ENCODE assay signal across 9 cellular contexts in the genomic region with DNA sequence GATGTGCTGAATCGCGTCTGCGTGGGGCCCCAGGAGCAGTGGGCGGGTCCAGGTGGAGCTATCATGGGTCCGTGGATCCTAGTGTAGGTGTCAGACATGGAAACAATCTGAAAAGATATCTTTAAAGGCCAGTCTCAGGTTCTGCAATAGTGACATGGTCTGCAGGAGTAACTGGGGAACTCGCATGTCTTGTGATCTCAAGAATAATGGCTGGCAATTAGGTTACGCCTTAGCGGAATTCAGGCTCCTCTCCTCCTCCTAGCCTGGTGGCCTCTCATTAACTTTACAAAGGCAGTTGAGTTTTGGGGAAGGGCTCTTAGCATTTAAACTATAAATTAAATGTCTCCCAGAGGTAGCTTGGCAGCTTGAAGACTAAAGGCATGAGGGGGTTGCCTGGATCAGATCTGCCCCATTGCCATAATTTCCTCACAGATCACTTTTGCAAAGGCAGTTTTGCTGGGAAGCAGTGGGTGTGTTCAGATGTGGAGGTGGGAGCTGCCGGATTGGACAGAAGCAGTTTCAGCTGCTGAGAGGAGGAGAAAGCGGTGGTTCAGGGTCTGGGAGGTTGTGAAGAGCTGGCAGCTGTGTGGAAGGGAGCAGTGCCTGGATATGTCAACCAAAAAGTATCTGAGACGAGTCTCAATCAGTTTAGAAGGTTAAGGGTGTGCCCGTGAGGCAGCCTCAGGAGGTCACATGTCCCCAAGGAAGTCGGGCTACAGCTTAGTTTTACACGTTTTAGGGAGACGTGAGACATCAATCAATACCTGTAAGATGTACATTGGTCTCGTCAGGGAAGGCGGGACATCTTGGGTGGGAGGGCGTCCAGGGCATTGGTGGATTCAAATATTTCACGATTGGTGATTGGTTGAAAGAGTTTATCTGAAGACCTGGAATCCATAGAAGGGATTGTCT. TPM values are rescaled to one million over a fixed set of nuclear protein-coding genes. Genes with fewer than 3 reads are reported as not detected.
A peak's percentile ranks its signal among the peaks of the same experiment; 100 is the strongest.
DNase-seq lines count a peak whose midpoint lies in the region; ATAC-seq and TF ChIP-seq lines count a peak whose summit lies in the region.
"Had no signal": no experiment of that assay in that cellular context is flagged by ENCODE, and none has a peak within 500 bp of the region (broad histone marks: within the 10 kb centered on the region; RNA-seq: fewer than 3 reads in every experiment).

No MANE protein-coding gene starts in this region.

- DNase-seq in H7 (peak; percentile 80), NCI-H2196 (lab: John Stamatoyannopoulos, UW; ENCODE audit: unreplicated experiment) (peak; percentile 94), choroid plexus epithelial cell (ENCODE audit: low read depth) (peak; percentile 30), naive B cell (no peak), upper lobe of left lung (no peak), DMS114 treated with DMSO at 0.1 percent for 48 hours (lab: John Stamatoyannopoulos, UW; ENCODE audit: unreplicated experiment) (no peak)

- no peaks in the 10 kb centered on the region for H3K9me3 Mint-ChIP-seq in naive B cell

- H3K36me3 ChIP-seq in H7 (replicated peaks; ENCODE audit: control insufficient read depth, insufficient read depth, low read length) (peaks cover 3% of the 10 kb centered on the region), upper lobe of left lung (no peaks in the 10 kb centered on the region), gastroesophageal sphincter (peaks cover 0 to 5% of the 10 kb centered on the region in 2 donors)
- H3K36me3 ChIP-seq: right lobe of liver had no signal

- H3K4me3 Mint-ChIP-seq in naive B cell: peak overlapping the region in 7 of 8 donors; percentile 8 to 84 (median 42)

- peaks cover 10 to 21% (median 12%) of the 10 kb centered on the region in 4 donors for H3K4me1 ChIP-seq in upper lobe of left lung
- peaks cover 0 to 32% (median 13%) of the 10 kb centered on the region in 3 donors for H3K4me1 ChIP-seq in gastroesophageal sphincter

- ATAC-seq in naive B cell (ENCODE audit: low read depth in 2 of 2): no peak
- no peak for ATAC-seq in upper lobe of left lung (ENCODE audit: low FRiP score in 2 of 2)
- no peak for ATAC-seq in gastroesophageal sphincter
- ATAC-seq in HG02973 (IDR thresholded peaks at IDR 0.05; ENCODE audit: unreplicated experiment): no peak
- ATAC-seq: right lobe of liver had no signal

- H3K4me3 ChIP-seq in H7 (ENCODE audit: insufficient read depth, low read depth, low read length): no peak overlapping the region
- H3K4me3 ChIP-seq in choroid plexus epithelial cell (ENCODE audit: low read depth, low read length): no peak overlapping the region
- H3K4me3 ChIP-seq in upper lobe of left lung: no peak overlapping the region
- H3K4me3 ChIP-seq in gastroesophageal sphincter: no peak overlapping the region
- H3K4me3 ChIP-seq: right lobe of liver had no signal

- no peak for TF ChIP-seq EP300 in upper lobe of left lung (IDR thresholded peaks at IDR 0.05)
- no peak for TF ChIP-seq EP300 in gastroesophageal sphincter (IDR thresholded peaks at IDR 0.05)

- H3K27ac ChIP-seq in upper lobe of left lung (no peak overlapping the region), gastroesophageal sphincter (no peak overlapping the region)
- H3K27ac ChIP-seq: right lobe of liver had no signal

- peak overlapping the region in 4 of 6 donors; percentile 47 to 82 (median 77) for H3K27ac Mint-ChIP-seq in naive B cell

- TF ChIP-seq CTCF in choroid plexus epithelial cell (conservative IDR thresholded peaks at IDR 0.05; ENCODE audit: low read depth, low read length) (no peak), upper lobe of left lung (IDR thresholded peaks at IDR 0.05) (no peak), gastroesophageal sphincter (IDR thresholded peaks at IDR 0.05) (no peak)

- H3K36me3 Mint-ChIP-seq in naive B cell: no peaks in the 10 kb centered on the region

- TF ChIP-seq POLR2A in upper lobe of left lung (IDR thresholded peaks at IDR 0.05): no peak
- TF ChIP-seq POLR2A in gastroesophageal sphincter (IDR thresholded peaks at IDR 0.05): no peak

- H3K27me3 Mint-ChIP-seq in naive B cell: no peaks in the 10 kb centered on the region

- H3K4me1 Mint-ChIP-seq in naive B cell: peaks cover 23 to 33% (median 24%) of the 10 kb centered on the region in 3 donors

- WGBS in upper lobe of left lung, 2 donors: 89 to 91% methylated on average over 19 of the region's 19 CpGs
- WGBS in gastroesophageal sphincter (ENCODE audit: low coverage in 1 of 2), 2 donors: 88 to 93% methylated on average over 12 to 14 of the region's 19 CpGs

- H3K27me3 ChIP-seq in H7 (ENCODE audit: control insufficient read depth, insufficient read depth, low read length) (peaks cover 9% of the 10 kb centered on the region; the same call in 1 of the 2 replicates), upper lobe of left lung (no peaks in the 10 kb centered on the region), gastroesophageal sphincter (no peaks in the 10 kb centered on the region)
- H3K27me3 ChIP-seq: right lobe of liver had no signal

- no peaks in the 10 kb centered on the region for H3K9me3 ChIP-seq in upper lobe of left lung
- H3K9me3 ChIP-seq in gastroesophageal sphincter: no peaks in the 10 kb centered on the region
- H3K9me3 ChIP-seq: right lobe of liver had no signal

RNA-seq across cellular contexts. Expression of gene TBCD, which starts 2.7 kb away (rescaled TPM):
- total RNA-seq in H7 (2014; rRNA removed; shearing (Covaris generic)): 74.1 and 101 TPM in 2 replicates
- 10 to 100 TPM; 23.6 to 34.7 (median 27.5) TPM for polyA plus RNA-seq in naive B cell (ENCODE audit: low read depth in 6 of 6)
- total RNA-seq in upper lobe of left lung (100 to 1,000 TPM in 3 of 6 donors, 10 to 100 TPM in 3; 71.3 to 262 (median 104) TPM), gastroesophageal sphincter (10 to 100 TPM; 32.0 to 57.8 (median 47.0) TPM)

RNA-seq across cellular contexts. Expression of gene FN3K, which starts 19.1 kb away (rescaled TPM):
- 3.3 and 3.8 TPM in 2 replicates for total RNA-seq in H7 (2014; rRNA removed; shearing (Covaris generic))
- not detected for polyA plus RNA-seq in naive B cell (ENCODE audit: low read depth in 6 of 6)
- total RNA-seq in upper lobe of left lung (10 to 100 TPM; 10.8 to 63.9 (median 30.7) TPM), gastroesophageal sphincter (10 to 100 TPM in 1 of 4 donors, 1 to 10 TPM in 3; 6.9 to 22.0 (median 8.6) TPM)

RNA-seq across cellular contexts. Expression of gene FN3KRP, which starts 38.0 kb away (rescaled TPM):
- 12.2 and 14.8 TPM in 2 replicates for total RNA-seq in H7 (2014; rRNA removed; shearing (Covaris generic))
- 10 to 100 TPM; 20.0 to 27.7 (median 25.8) TPM for polyA plus RNA-seq in naive B cell (ENCODE audit: low read depth in 6 of 6)
- total RNA-seq in upper lobe of left lung: 10 to 100 TPM; 14.7 to 94.3 (median 28.8) TPM
- total RNA-seq in gastroesophageal sphincter: 10 to 100 TPM; 12.8 to 22.9 (median 18.2) TPM

RNA-seq across cellular contexts. Expression of gene RAB40B, which starts 56.1 kb away (rescaled TPM):
- total RNA-seq in H7 (2014; rRNA removed; shearing (Covaris generic)): 0.85 and 1.7 TPM in 2 replicates
- polyA plus RNA-seq in naive B cell (ENCODE audit: low read depth in 6 of 6): 1 to 10 TPM; 1.2 to 3.0 (median 2.3) TPM
- total RNA-seq in upper lobe of left lung (10 to 100 TPM in 5 of 6 donors, 1 to 10 TPM in 1; 7.8 to 23.7 (median 11.4) TPM), gastroesophageal sphincter (10 to 100 TPM; 10.4 to 25.5 (median 19.2) TPM)

Comparison
In these comparisons a context has a peak if more than half of its experiments do, and no peak if none do; other contexts are left out.
1. DNase-seq: peak in H7 (single experiment), NCI-H2196 (single experiment) and choroid plexus epithelial cell (single experiment); none in naive B cell (single experiment), upper lobe of left lung (0 of 2) and DMS114 treated with DMSO at 0.1 percent for 48 hours (single experiment).